ENCODE assay signal across 1 cellular context in the genomic region with DNA sequence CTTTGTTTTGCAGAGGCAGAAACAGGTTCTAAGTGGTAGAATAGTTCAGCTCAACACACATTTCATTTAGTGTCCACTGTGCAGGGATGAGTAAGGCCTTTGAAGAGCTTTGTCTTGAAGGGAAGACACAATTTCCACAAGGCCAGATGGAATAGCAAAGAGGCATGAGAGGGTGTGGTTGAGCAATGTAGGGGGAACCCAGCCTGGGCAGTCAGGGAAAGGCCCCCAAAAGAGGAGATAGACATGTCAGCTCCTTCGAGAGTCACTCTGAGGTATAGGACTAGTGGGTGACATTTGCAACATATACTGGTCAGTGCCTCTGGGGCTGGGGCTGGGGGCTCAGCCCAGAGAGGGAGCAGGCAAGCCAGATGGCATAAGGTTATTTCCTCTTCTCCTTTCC.
TF ChIP-seq lines count a peak whose summit lies in the region.

No MANE protein-coding gene starts in this region.

TF ChIP-seq in SK-N-SH, 30 proteins besides CTCF, POLR2A, EP300 and RAD21 (continued from another document):
- TF ChIP-seq, protein P1, sequence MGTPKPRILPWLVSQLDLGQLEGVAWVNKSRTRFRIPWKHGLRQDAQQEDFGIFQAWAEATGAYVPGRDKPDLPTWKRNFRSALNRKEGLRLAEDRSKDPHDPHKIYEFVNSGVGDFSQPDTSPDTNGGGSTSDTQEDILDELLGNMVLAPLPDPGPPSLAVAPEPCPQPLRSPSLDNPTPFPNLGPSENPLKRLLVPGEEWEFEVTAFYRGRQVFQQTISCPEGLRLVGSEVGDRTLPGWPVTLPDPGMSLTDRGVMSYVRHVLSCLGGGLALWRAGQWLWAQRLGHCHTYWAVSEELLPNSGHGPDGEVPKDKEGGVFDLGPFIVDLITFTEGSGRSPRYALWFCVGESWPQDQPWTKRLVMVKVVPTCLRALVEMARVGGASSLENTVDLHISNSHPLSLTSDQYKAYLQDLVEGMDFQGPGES (IDR thresholded peaks at IDR 0.05; ENCODE audit: low read depth, low read length), result no peak
- TF ChIP-seq EZH2phosphoT487 (IDR thresholded peaks at IDR 0.05; ENCODE audit: borderline replicate concordance, low read depth) (no peak), TAF1 (IDR thresholded peaks at IDR 0.05; ENCODE audit: borderline replicate concordance, low read depth, low read length) (no peak), POLR2AphosphoS5 (IDR thresholded peaks at IDR 0.05; ENCODE audit: low read depth, low read length) (no peak)
